In genomic region chr4:47668810-47669408, GRCh38 we compare ENCODE assay signal across 8 cellular contexts.
DNase-seq lines count a peak whose midpoint lies in the region; ATAC-seq and TF ChIP-seq lines count a peak whose summit lies in the region.

No MANE protein-coding gene starts in this region.

- DNase-seq in A673 (ENCODE audit: low spot score), result peak; percentile 68
- DNase-seq in GM04503 (ENCODE audit: low read depth), result peak; percentile 7
- peak; percentile 13 for DNase-seq in NCI-H2029 treated with DMSO at 0.1 percent for 48 hours (lab: John Stamatoyannopoulos, UW)
- peak; percentile 52 for DNase-seq in amniotic epithelial cell (ENCODE audit: low read depth)
- DNase-seq in hepatocyte (ENCODE audit: low spot score), result peak; percentile 70
- peak; percentile 7 for DNase-seq in stimulated activated naive CD8-positive, alpha-beta T cell treated with anti-CD3 and anti-CD28 coated beads, Interleukin-15, Interleukin-2, amounts not matched to agents 100 U/mL and 50 U/mL, for 24 hours
- DNase-seq in stimulated activated CD8-positive, alpha-beta memory T cell treated with anti-CD3 and anti-CD28 coated beads, Interleukin-4, amount 100 ng/mL, for 48 hours, result no peak

- CTCF ChIA-PET in A673 (lab: Charles Lee), result interaction anchor here (0.6 to 1.0 kb wide), 2 partner anchors 168 to 265 kb away, joined by 4 to 13 read pairs; no protein-coding TSS in a partner anchor

- peak; percentile 77 for ATAC-seq in HG02642 (IDR thresholded peaks at IDR 0.05; ENCODE audit: poor library complexity, unreplicated experiment)
- peak; percentile 46 for ATAC-seq in stimulated activated naive CD8-positive, alpha-beta T cell treated with anti-CD3 and anti-CD28 coated beads, Interleukin-15, Interleukin-2, amounts not matched to agents 100 U/mL and 50 U/mL, for 24 hours

- intact Hi-C loops in A673 (cut with micrococcal nuclease; ENCODE audit: unreplicated experiment), result loop anchor here (2.0 to 5.0 kb wide), 2 partner anchors 168 to 264 kb away; partner anchors contain the start of gene CORIN

- H3K4me3 ChIP-seq in A673 (ENCODE audit: low read depth, low read length, poor library complexity, severe bottlenecking) (no peak overlapping the region), hepatocyte (no peak overlapping the region)

- peak; percentile 86 for TF ChIP-seq CTCF in A673 (conservative IDR thresholded peaks at IDR 0.05; ENCODE audit: low read depth, low read length)
- TF ChIP-seq CTCF in hepatocyte (IDR thresholded peaks at IDR 0.05; ENCODE audit: poor library complexity), result peak; percentile 83

- no peaks in the 10 kb centered on the region for H3K79me2 ChIP-seq in hepatocyte

- H3K4me1 ChIP-seq in A673 (ENCODE audit: insufficient read depth, low read length, poor library complexity, severe bottlenecking), result no peaks in the 10 kb centered on the region
- H3K4me1 ChIP-seq in hepatocyte (ENCODE audit: insufficient read depth), result no peaks in the 10 kb centered on the region

- no TSS peak for BruUV-seq in A673 (replicated peaks; lab: Mats Ljungman, UMichigan)

- whole genome bisulfite sequencing in hepatocyte (ENCODE audit: low lambda C conversion rate, missing lambda C conversion rate), result 38% methylated on average over 11 of the region's 11 CpGs

- H3K27me3 ChIP-seq in A673 (replicated peaks; ENCODE audit: insufficient read depth, low read depth, low read length, poor library complexity) (no peaks in the 10 kb centered on the region), hepatocyte (no peaks in the 10 kb centered on the region)

- no peak overlapping the region for H3K4me2 ChIP-seq in hepatocyte

- no peaks in the 10 kb centered on the region for H3K9me2 ChIP-seq in hepatocyte (replicated peaks; ENCODE audit: insufficient read depth)

- no peaks in the 10 kb centered on the region for H3K36me3 ChIP-seq in A673 (ENCODE audit: insufficient read depth, low read length, poor library complexity, severe bottlenecking)
- no peaks in the 10 kb centered on the region for H3K36me3 ChIP-seq in hepatocyte (replicated peaks; ENCODE audit: insufficient read depth, low read depth)

- H3K9me3 ChIP-seq in A673 (ENCODE audit: low read depth, low read length, poor library complexity, severe bottlenecking), result no peaks in the 10 kb centered on the region
- no peaks in the 10 kb centered on the region for H3K9me3 ChIP-seq in hepatocyte (ENCODE audit: low read depth)

- no peak overlapping the region for H2AFZ ChIP-seq in hepatocyte

- POLR2A ChIA-PET in A673 (lab: Charles Lee; ENCODE audit: low non-redundant PET), result interaction anchor here (0.6 kb wide), 1 partner anchor 265 kb away, joined by 3 read pairs; no protein-coding TSS in a partner anchor

- H3K27ac ChIP-seq in A673 (ENCODE audit: low read depth, low read length, poor library complexity, severe bottlenecking) (no peak overlapping the region), hepatocyte (no peak overlapping the region)

- no peaks in the 10 kb centered on the region for H4K20me1 ChIP-seq in hepatocyte (ENCODE audit: insufficient read depth, poor library complexity, severe bottlenecking)
